In the genomic region with DNA sequence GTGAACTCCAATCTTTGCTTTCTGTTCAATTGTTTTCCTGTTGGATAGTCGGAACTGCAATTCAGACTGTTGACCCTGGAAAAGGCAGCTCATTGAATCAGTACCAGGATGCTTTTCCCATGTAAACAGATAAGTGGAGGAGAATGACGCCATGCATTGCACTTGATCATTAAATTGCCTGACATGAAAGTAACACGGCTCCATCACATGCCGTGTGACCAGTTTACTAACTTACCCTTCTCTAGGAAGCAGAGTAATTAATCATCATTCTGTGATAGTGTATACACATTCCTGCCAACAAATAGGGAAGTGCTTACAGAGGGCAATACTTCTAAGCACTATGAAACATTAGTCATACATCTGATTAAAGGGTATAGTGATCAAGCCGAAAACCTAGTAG, we compare ENCODE assay signal across 17 cellular contexts.
A peak's percentile ranks its signal among the peaks of the same experiment; 100 is the strongest.
DNase-seq lines count a peak whose midpoint lies in the region; ATAC-seq, FAIRE-seq and TF ChIP-seq lines count a peak whose summit lies in the region.
"Had no signal": no experiment of that assay in that cellular context is flagged by ENCODE, and none has a peak within 500 bp of the region (broad histone marks: within the 10 kb centered on the region; RNA-seq: fewer than 3 reads in every experiment).

No MANE protein-coding gene starts in this region.

- intact Hi-C loops in left colon (cut with DNase I, micrococcal nuclease) = no loop called here

- DNase-seq in COLO829 (ENCODE audit: low spot score) (peak; percentile 13), NCI-H226 (peak; percentile 76), epithelial cell of esophagus (ENCODE audit: low read depth) (peak; percentile 50), left colon (no peak), NCI-H1930 (lab: John Stamatoyannopoulos, UW) (no peak), GM19239 (ENCODE audit: insufficient read length, low spot score) (no peak)
- DNase-seq in stimulated activated CD8-positive, alpha-beta memory T cell treated with anti-CD3 and anti-CD28 coated beads, Interleukin-4, amount 100 ng/mL, for 48 hours = no peak
- DNase-seq: activated CD4-positive, alpha-beta T cell treated with anti-CD3 and anti-CD28 coated beads for 4 hours; activated naive CD8-positive, alpha-beta T cell treated with anti-CD3 and anti-CD28 coated beads, Interleukin-2, amount 50 U/mL, for 24 hours; activated T-cell treated with anti-CD3 and anti-CD28 coated beads for 4 hours; GM23248; mesendoderm; NCI-H446; nucleus accumbens; T-helper 2 cell had no signal

- no peak for TF ChIP-seq CTCF in epithelial cell of esophagus (IDR thresholded peaks at IDR 0.05; ENCODE audit: insufficient read depth, low read depth, low read length, missing control alignments)

- no peak overlapping the region for H3K4me3 ChIP-seq in epithelial cell of esophagus (ENCODE audit: low read length)
- H3K4me3 ChIP-seq: GM23248 had no signal

- FAIRE-seq in GM19239 (lab: Jason Lieb, UNC) = no peak
- FAIRE-seq: D721Med had no signal

- ATAC-seq in left colon (peak; percentile 76), GM19351 (IDR thresholded peaks at IDR 0.05; ENCODE audit: unreplicated experiment) (no peak)
- ATAC-seq: activated naive CD8-positive, alpha-beta T cell treated with anti-CD3 and anti-CD28 coated beads, Interleukin-2, amount 50 U/mL, for 24 hours had no signal

Comparison
In these comparisons a context has a peak if more than half of its experiments do, and no peak if none do; other contexts are left out.
1. DNase-seq: peak in COLO829 (single experiment), NCI-H226 (single experiment) and epithelial cell of esophagus (single experiment); none in left colon (0 of 2), NCI-H1930 (0 of 2), GM19239 (single experiment) and stimulated activated CD8-positive, alpha-beta memory T cell treated with anti-CD3 and anti-CD28 coated beads, Interleukin-4, amount 100 ng/mL, for 48 hours (single experiment).